ENCODE assay signal across 1 cellular context in genomic region chr10:63268798-63269503, GRCh38.
TF ChIP-seq lines count a peak whose summit lies in the region.

No MANE protein-coding gene starts in this region.

TF ChIP-seq in K562, 482 proteins besides CTCF, POLR2A, EP300 and RAD21 (continued from another document and continues in another):
- TF ChIP-seq ELK1 (CRISPR knock-in tag; IDR thresholded peaks at IDR 0.05) (no peak), GMEB1 (CRISPR knock-in tag; IDR thresholded peaks at IDR 0.05) (no peak), ZBTB26 (CRISPR knock-in tag; IDR thresholded peaks at IDR 0.05) (no peak), ZNF77 (CRISPR knock-in tag; IDR thresholded peaks at IDR 0.05) (no peak), ZKSCAN8 (CRISPR knock-in tag; IDR thresholded peaks at IDR 0.05) (no peak), ZNF175 (CRISPR knock-in tag; IDR thresholded peaks at IDR 0.05; ENCODE audit: low read depth) (peak; percentile 90), NR4A1 (CRISPR knock-in tag; IDR thresholded peaks at IDR 0.05) (no peak), NR4A1 (tag; IDR thresholded peaks at IDR 0.05) (peak; percentile 36; the same call in 1 of the 2 replicates), POLR3A (IDR thresholded peaks at IDR 0.05; ENCODE audit: borderline replicate concordance, extremely low read depth, insufficient read depth, insufficient read length) (no peak), MECOM (CRISPR knock-in tag; IDR thresholded peaks at IDR 0.05) (no peak), NEUROD1 (IDR thresholded peaks at IDR 0.05; ENCODE audit: borderline replicate concordance, low read depth, low read length, partially characterized antibody) (peak; percentile 66), U2AF1 (optimal IDR thresholded peaks at IDR 0.05; ENCODE audit: low read depth, low read length) (no peak), KAT2B (IDR thresholded peaks at IDR 0.05; ENCODE audit: low read depth, low read length) (no peak), UBTF (IDR thresholded peaks at IDR 0.05; ENCODE audit: borderline replicate concordance in 1 of 2, low read depth in 2 of 2, low read length in 2 of 2) (peak in 1 of 2 experiments; percentile 91; a peak in 2 of 4 replicates), MEF2A (IDR thresholded peaks at IDR 0.05; ENCODE audit: control insufficient read depth, low read depth, low read length) (peak; percentile 65; the same call in 1 of the 2 replicates), ESRRB (CRISPR knock-in tag; IDR thresholded peaks at IDR 0.05; ENCODE audit: borderline replicate concordance) (no peak), KDM4B (IDR thresholded peaks at IDR 0.05; ENCODE audit: borderline replicate concordance in 2 of 2, low read depth in 1 of 2) (no peak), HEY1 (CRISPR knock-in tag; IDR thresholded peaks at IDR 0.05; ENCODE audit: borderline replicate concordance) (peak; percentile 49; the same call in 1 of the 2 replicates), ZBTB5 (IDR thresholded peaks at IDR 0.05) (no peak), TRIM28 (IDR thresholded peaks at IDR 0.05) (no peak; the same call in 1 of the 2 replicates), NFIC (IDR thresholded peaks at IDR 0.05) (peak; percentile 71), KLF13 (tag; IDR thresholded peaks at IDR 0.05; ENCODE audit: borderline replicate concordance, low read depth) (no peak), SNRNP70 (optimal IDR thresholded peaks at IDR 0.05; ENCODE audit: low read depth, low read length) (no peak), SNIP1 (IDR thresholded peaks at IDR 0.05; ENCODE audit: low read depth) (no peak), NCOA4 (IDR thresholded peaks at IDR 0.05; ENCODE audit: partially characterized antibody) (no peak), SAFB2 (IDR thresholded peaks at IDR 0.05; ENCODE audit: borderline replicate concordance, low read depth, low read length, severe bottlenecking) (no peak), TCF15 (CRISPR knock-in tag; IDR thresholded peaks at IDR 0.05) (no peak), ZNF121 (CRISPR knock-in tag; conservative IDR thresholded peaks at IDR 0.05) (no peak), ZNF143 (CRISPR knock-in tag; IDR thresholded peaks at IDR 0.05) (no peak), RERE (CRISPR knock-in tag; IDR thresholded peaks at IDR 0.05; ENCODE audit: borderline replicate concordance) (no peak), MAFG (tag; conservative IDR thresholded peaks at IDR 0.05) (0 out of 2 replicates have a peak, but pooled peaks have one; percentile 4), JUNB (CRISPR knock-in tag; conservative IDR thresholded peaks at IDR 0.05) (no peak), ILK (tag; IDR thresholded peaks at IDR 0.05; ENCODE audit: borderline replicate concordance, low read depth) (no peak), PRDM10 (IDR thresholded peaks at IDR 0.05; ENCODE audit: partially characterized antibody) (no peak), PHF8 (IDR thresholded peaks at IDR 0.05; ENCODE audit: borderline replicate concordance, low read length) (peak; percentile 52; the same call in 1 of the 2 replicates), BRF1 (IDR thresholded peaks at IDR 0.05; ENCODE audit: borderline replicate concordance, extremely low read depth, insufficient read length) (no peak), NBN (IDR thresholded peaks at IDR 0.05; ENCODE audit: low read depth) (peak; percentile 98), HDAC3 (IDR thresholded peaks at IDR 0.05; ENCODE audit: borderline replicate concordance, partially characterized antibody) (peak; percentile 89), E2F1 (CRISPR knock-in tag; IDR thresholded peaks at IDR 0.05) (0 out of 2 replicates have a peak, but pooled peaks have one; percentile 32), SIX5 (IDR thresholded peaks at IDR 0.05; ENCODE audit: borderline replicate concordance in 1 of 2, insufficient read depth in 1 of 2, low read depth in 1 of 2, low read length in 2 of 2) (no peak), ZNF764 (CRISPR knock-in tag; IDR thresholded peaks at IDR 0.05; ENCODE audit: low read depth) (no peak), ZNF778 (CRISPR knock-in tag; IDR thresholded peaks at IDR 0.05) (no peak), PHB2 (IDR thresholded peaks at IDR 0.05; ENCODE audit: low read depth) (no peak), SOX6 (IDR thresholded peaks at IDR 0.05) (peak; percentile 86), FOS (IDR thresholded peaks at IDR 0.05; ENCODE audit: extremely low read depth, insufficient read length) (peak; percentile 42), NFYB (IDR thresholded peaks at IDR 0.05; ENCODE audit: extremely low read depth, insufficient read length) (no peak), ZNF316 (IDR thresholded peaks at IDR 0.05) (no peak)
